ENCODE assay signal across 28 cellular contexts in genomic region chr12:121085113-121085841, GRCh38. TPM values are rescaled to one million over a fixed set of nuclear protein-coding genes. Genes with fewer than 3 reads are reported as not detected.
"Had no signal": no experiment of that assay in that cellular context is flagged by ENCODE, and none has a peak within 500 bp of the region (broad histone marks: within the 10 kb centered on the region; RNA-seq: fewer than 3 reads in every experiment).

No MANE protein-coding gene starts in this region.

- H3K36me3 Mint-ChIP-seq: activated CD8-positive, alpha-beta memory T cell treated with anti-CD3 and anti-CD28 coated beads, Interleukin-2, amount 10 ng/mL, durations not matched to agents 7 days and 5 days; activated naive CD4-positive, alpha-beta T cell treated with anti-CD3 and anti-CD28 coated beads, Interleukin-2, amount 50 U/mL, for 72 hours; stimulated activated naive B cell treated with anti-CD40 and anti-IgM and Interleukin-4, amounts not matched to agents 10 μg/mL and 1 μg/mL and 100 μg/mL, for 72 hours had no signal

- H3K9me3 ChIP-seq: left lung, mucosa of descending colon, pancreas, prostate gland, sigmoid colon, suprapubic skin, tibial artery had no signal

- H3K27ac ChIP-seq: left lung, pancreas, prostate gland, sigmoid colon, suprapubic skin, tibial artery had no signal

- ATAC-seq: activated CD8-positive, alpha-beta memory T cell treated with anti-CD3 and anti-CD28 coated beads, Interleukin-2, amount 10 ng/mL, durations not matched to agents 7 days and 5 days; activated CD8-positive, alpha-beta T cell treated with anti-CD3 and anti-CD28 coated beads for 36 hours; activated naive CD4-positive, alpha-beta T cell treated with anti-CD3 and anti-CD28 coated beads, Interleukin-2, amount 50 U/mL, for 72 hours; activated T-cell treated with anti-CD3 and anti-CD28 coated beads, Interleukin-2, amount 50 U/mL, for 72 hours; esophagus mucosa; left lung; mucosa of descending colon; pancreas; stimulated activated naive B cell treated with anti-CD40 and anti-IgM and Interleukin-4, amounts not matched to agents 10 μg/mL and 1 μg/mL and 100 μg/mL, for 72 hours had no signal

- H3K27me3 ChIP-seq: left lung, pancreas, sigmoid colon, suprapubic skin, tibial artery had no signal

- DNase-seq: activated CD4-positive, alpha-beta T cell treated with anti-CD3 and anti-CD28 coated beads, Interleukin-2, amount 10 ng/mL, durations not matched to agents 7 days and 5 days; activated CD4-positive, CD25-positive, alpha-beta regulatory T cell treated with anti-CD3 and anti-CD28 coated beads, Interleukin-2, amount 50 U/mL, for 72 hours; activated CD8-positive, alpha-beta memory T cell treated with anti-CD3 and anti-CD28 coated beads, Interleukin-2, amount 10 ng/mL, durations not matched to agents 7 days and 5 days; activated CD8-positive, alpha-beta T cell treated with anti-CD3 and anti-CD28 coated beads for 36 hours; activated naive CD4-positive, alpha-beta T cell; activated T-cell treated with anti-CD3 and anti-CD28 coated beads for 4 hours; activated T-cell treated with anti-CD3 and anti-CD28 coated beads, Interleukin-2, amount 50 U/mL, for 72 hours; endodermal cell; foreskin melanocyte; left lung; mesendoderm; mucosa of descending colon; pancreas; retina; sigmoid colon; small intestine; stimulated activated CD4-positive, alpha-beta T cell treated with anti-CD3 and anti-CD28 coated beads, Interleukin-4, amount 100 ng/mL, for 4 hours; stimulated activated naive B cell treated with anti-CD40 and anti-IgM and Interleukin-4, amounts not matched to agents 10 μg/mL and 1 μg/mL and 100 μg/mL, for 72 hours; T-helper 2 cell; tibial artery had no signal

- H3K4me3 Mint-ChIP-seq: activated CD4-positive, alpha-beta T cell treated with anti-CD3 and anti-CD28 coated beads, Interleukin-2, amount 10 ng/mL, durations not matched to agents 7 days and 5 days; activated CD8-positive, alpha-beta memory T cell treated with anti-CD3 and anti-CD28 coated beads, Interleukin-2, amount 10 ng/mL, durations not matched to agents 7 days and 5 days; activated CD8-positive, alpha-beta T cell treated with anti-CD3 and anti-CD28 coated beads for 36 hours; activated T-cell treated with anti-CD3 and anti-CD28 coated beads, Interleukin-2, amount 50 U/mL, for 72 hours; central memory CD8-positive, alpha-beta T cell; dendritic cell treated with granulocyte-macrophage colony-stimulating factor and Interleukin-4, amounts not matched to agents 40 ng/mL and 50 ng/mL, for 4 days; endodermal cell; nephron; stimulated activated naive B cell treated with anti-CD40 and anti-IgM and Interleukin-4, amounts not matched to agents 10 μg/mL and 1 μg/mL and 100 μg/mL, for 72 hours had no signal

- H3K27ac Mint-ChIP-seq: activated CD4-positive, alpha-beta T cell treated with anti-CD3 and anti-CD28 coated beads, Interleukin-2, amount 10 ng/mL, durations not matched to agents 7 days and 5 days; activated CD8-positive, alpha-beta memory T cell treated with anti-CD3 and anti-CD28 coated beads, Interleukin-2, amount 10 ng/mL, durations not matched to agents 7 days and 5 days; activated CD8-positive, alpha-beta T cell treated with anti-CD3 and anti-CD28 coated beads for 36 hours; activated naive CD4-positive, alpha-beta T cell treated with anti-CD3 and anti-CD28 coated beads, Interleukin-2, amount 50 U/mL, for 72 hours; activated T-cell treated with anti-CD3 and anti-CD28 coated beads, Interleukin-2, amount 50 U/mL, for 72 hours; dendritic cell treated with granulocyte-macrophage colony-stimulating factor and Interleukin-4, amounts not matched to agents 40 ng/mL and 50 ng/mL, for 4 days; endodermal cell; nephron; stimulated activated naive B cell treated with anti-CD40 and anti-IgM and Interleukin-4, amounts not matched to agents 10 μg/mL and 1 μg/mL and 100 μg/mL, for 72 hours had no signal

- FAIRE-seq: pancreas, small intestine had no signal

- H3K36me3 ChIP-seq: left lung, pancreas, prostate gland, sigmoid colon, suprapubic skin, tibial artery had no signal

- H3K9me3 Mint-ChIP-seq: activated CD4-positive, alpha-beta T cell treated with anti-CD3 and anti-CD28 coated beads, Interleukin-2, amount 10 ng/mL, durations not matched to agents 7 days and 5 days; activated CD8-positive, alpha-beta T cell treated with anti-CD3 and anti-CD28 coated beads for 36 hours; activated naive CD4-positive, alpha-beta T cell treated with anti-CD3 and anti-CD28 coated beads, Interleukin-2, amount 50 U/mL, for 72 hours; activated T-cell treated with anti-CD3 and anti-CD28 coated beads, Interleukin-2, amount 50 U/mL, for 72 hours; central memory CD8-positive, alpha-beta T cell; dendritic cell treated with granulocyte-macrophage colony-stimulating factor and Interleukin-4, amounts not matched to agents 40 ng/mL and 50 ng/mL, for 4 days; endodermal cell; stimulated activated naive B cell treated with anti-CD40 and anti-IgM and Interleukin-4, amounts not matched to agents 10 μg/mL and 1 μg/mL and 100 μg/mL, for 72 hours had no signal

- H3K4me1 ChIP-seq: pancreas, prostate gland, sigmoid colon, suprapubic skin, tibial artery had no signal

- H3K4me1 Mint-ChIP-seq: endodermal cell had no signal

- H3K4me3 ChIP-seq: left lung, lung, mucosa of descending colon, pancreas, prostate gland, sigmoid colon, suprapubic skin, tibial artery had no signal

- H3K27me3 Mint-ChIP-seq: activated CD8-positive, alpha-beta T cell treated with anti-CD3 and anti-CD28 coated beads for 36 hours; central memory CD8-positive, alpha-beta T cell; dendritic cell treated with granulocyte-macrophage colony-stimulating factor and Interleukin-4, amounts not matched to agents 40 ng/mL and 50 ng/mL, for 4 days; stimulated activated naive B cell treated with anti-CD40 and anti-IgM and Interleukin-4, amounts not matched to agents 10 μg/mL and 1 μg/mL and 100 μg/mL, for 72 hours had no signal

RNA-seq across cellular contexts. Expression of gene OASL, which starts 46.2 kb away (rescaled TPM):
- total RNA-seq: endodermal cell had no signal
